In genomic region chr1:226708967-226709396, GRCh38 we compare ENCODE assay signal across 11 cellular contexts. TPM values are rescaled to one million over a fixed set of nuclear protein-coding genes. Genes with fewer than 3 reads are reported as not detected.
A peak's percentile ranks its signal among the peaks of the same experiment; 100 is the strongest.
DNase-seq lines count a peak whose midpoint lies in the region; FAIRE-seq and TF ChIP-seq lines count a peak whose summit lies in the region.
"Had no signal": no experiment of that assay in that cellular context is flagged by ENCODE, and none has a peak within 500 bp of the region (broad histone marks: within the 10 kb centered on the region; RNA-seq: fewer than 3 reads in every experiment).

No MANE protein-coding gene starts in this region.

- BruUV-seq in OCI-LY7 (replicated peaks; lab: Mats Ljungman, UMichigan), result no TSS peak

- peaks cover 71% of the 10 kb centered on the region for H3K4me1 ChIP-seq in OCI-LY7 (ENCODE audit: insufficient read depth, low read length, poor library complexity, severe bottlenecking)
- H3K4me1 ChIP-seq in effector memory CD4-positive, alpha-beta T cell (ENCODE audit: control insufficient read depth, insufficient read depth, low read length, poor library complexity, severe bottlenecking), result peaks cover 73% of the 10 kb centered on the region
- H3K4me1 ChIP-seq in small intestine (ENCODE audit: control insufficient read depth in 2 of 2, insufficient read depth in 1 of 2, low read depth in 1 of 2, low read length in 1 of 2), result peaks cover 4 to 9% of the 10 kb centered on the region in 2 donors

- peaks cover 60% of the 10 kb centered on the region for H3K79me2 ChIP-seq in OCI-LY7 (ENCODE audit: insufficient read depth, low read depth, low read length)

- in situ Hi-C loops in G401 (cut with HindIII; ENCODE audit: low sequenced_read_pairs), result no loop called here

- peak; percentile 55; the same call in 1 of the 2 replicates for TF ChIP-seq CTCF in OCI-LY7 (conservative IDR thresholded peaks at IDR 0.05; ENCODE audit: low read length)

- no peak for FAIRE-seq in small intestine (lab: Jason Lieb, UNC)

- no peak overlapping the region for H2AFZ ChIP-seq in OCI-LY7 (ENCODE audit: low read length)

- no peaks in the 10 kb centered on the region for H3K27me3 ChIP-seq in effector memory CD4-positive, alpha-beta T cell (replicated peaks; ENCODE audit: control insufficient read depth, insufficient read depth, low read length, poor library complexity, severe bottlenecking)
- H3K27me3 ChIP-seq in small intestine (ENCODE audit: control insufficient read depth in 2 of 2, insufficient read depth in 2 of 2, low read length in 2 of 2), result no peaks in the 10 kb centered on the region
- H3K27me3 ChIP-seq: SJSA1 had no signal

- H3K4me3 ChIP-seq in OCI-LY7 (ENCODE audit: low read depth, low read length, poor library complexity, severe bottlenecking) (no peak overlapping the region), skin epidermis (no peak overlapping the region), small intestine (ENCODE audit: low read depth in 1 of 2, low read length in 2 of 2) (no peak overlapping the region)
- no peak overlapping the region for H3K4me3 ChIP-seq in effector memory CD4-positive, alpha-beta T cell (ENCODE audit: insufficient read depth, low read depth, low read length, poor library complexity, severe bottlenecking)
- H3K4me3 ChIP-seq: SJSA1 had no signal

- CTCF ChIA-PET in OCI-LY7 (lab: Charles Lee; ENCODE audit: unreplicated experiment), result no interaction called here

- DNase-seq in G401 (ENCODE audit: low spot score), result peak; percentile 77
- DNase-seq in OCI-LY7 (ENCODE audit: low spot score), result no peak
- DNase-seq in effector memory CD4-positive, alpha-beta T cell, result no peak
- DNase-seq in stimulated activated CD4-positive, alpha-beta T cell treated with anti-CD3 and anti-CD28 coated beads, Interleukin-12 subunit alpha, Interleukin-12 subunit beta, amount 100 ng/mL, for 4 hours, result no peak
- no peak for DNase-seq in DMS114 treated with DMSO at 0.1 percent for 48 hours (lab: John Stamatoyannopoulos, UW; ENCODE audit: unreplicated experiment)
- no peak for DNase-seq in small intestine
- DNase-seq in activated CD8-positive, alpha-beta memory T cell treated with anti-CD3 and anti-CD28 coated beads for 24 hours, result no peak
- DNase-seq: GOT3, KBM-7 had no signal

- no peaks in the 10 kb centered on the region for H3K9me2 ChIP-seq in OCI-LY7 (ENCODE audit: insufficient read depth, low read length)

- H3K27ac ChIP-seq in OCI-LY7 (ENCODE audit: low read depth, low read length, poor library complexity, severe bottlenecking), result peak overlapping the region; percentile 99
- peak overlapping the region; percentile 67 for H3K27ac ChIP-seq in effector memory CD4-positive, alpha-beta T cell (ENCODE audit: insufficient read depth, low read length, poor library complexity, severe bottlenecking)
- peak overlapping the region in 17 of 21 experiments; percentile 23 to 76 (median 51) for H3K27ac ChIP-seq in skin epidermis
- H3K27ac ChIP-seq in small intestine (ENCODE audit: low read depth in 1 of 2, low read length in 1 of 2), result peak overlapping the region in 1 of 2 donors; percentile 6
- H3K27ac ChIP-seq: SJSA1 had no signal

- peaks cover 67% of the 10 kb centered on the region for H3K36me3 ChIP-seq in OCI-LY7 (ENCODE audit: insufficient read depth, low read length)
- peaks cover 19% of the 10 kb centered on the region for H3K36me3 ChIP-seq in effector memory CD4-positive, alpha-beta T cell (ENCODE audit: control insufficient read depth, insufficient read depth, low read length)
- no peaks in the 10 kb centered on the region for H3K36me3 ChIP-seq in small intestine (ENCODE audit: control insufficient read depth in 2 of 2, insufficient read depth in 2 of 2, low read length in 2 of 2)
- H3K36me3 ChIP-seq: SJSA1 had no signal

- H3K9me3 ChIP-seq in OCI-LY7 (ENCODE audit: low read length), result peaks cover 2% of the 10 kb centered on the region; the same call in 1 of the 2 replicates
- H3K9me3 ChIP-seq in effector memory CD4-positive, alpha-beta T cell (ENCODE audit: control insufficient read depth, low read length), result no peaks in the 10 kb centered on the region
- no peaks in the 10 kb centered on the region for H3K9me3 ChIP-seq in small intestine (ENCODE audit: control insufficient read depth, low read depth)
- H3K9me3 ChIP-seq: SJSA1 had no signal

- H4K20me1 ChIP-seq in OCI-LY7 (ENCODE audit: insufficient read depth, low read length), result no peaks in the 10 kb centered on the region

- intact Hi-C loops in OCI-LY7 (cut with micrococcal nuclease; ENCODE audit: unreplicated experiment), result no loop called here

- H3K4me2 ChIP-seq in OCI-LY7 (ENCODE audit: low read length), result peak overlapping the region; percentile 27

- 50 to 69% (median 64%) methylated on average over 5 of the region's 5 CpGs for WGBS in small intestine, 3 donors

- POLR2A ChIA-PET in OCI-LY7 (lab: Charles Lee), result interaction anchor here (0.5 to 2.1 kb wide), 6 partner anchors 11 to 48 kb away, joined by 3 to 9 read pairs (median 4); no protein-coding TSS in a partner anchor

RNA-seq across cellular contexts. Expression of gene ITPKB, which starts 30.1 kb away (rescaled TPM):
- total RNA-seq in G401 (2014; rRNA removed; shearing (Covaris generic)), result 11.4 and 15.2 TPM in 2 replicates
- 17.8 and 20.5 TPM in 2 replicates for total RNA-seq in OCI-LY7 (2014; rRNA removed; shearing (Covaris generic))
- 33.3 and 33.4 TPM in 2 replicates for total RNA-seq in OCI-LY7 (2022)
- 1 to 10 TPM; 1.8 to 9.6 (median 3.0) TPM for polyA plus RNA-seq in small intestine
